In genomic region chr1:52562766-52563165, GRCh38 we compare ENCODE assay signal across 9 cellular contexts. TPM values are rescaled to one million over a fixed set of nuclear protein-coding genes. Genes with fewer than 3 reads are reported as not detected.
"Had no signal": no experiment of that assay in that cellular context is flagged by ENCODE, and none has a peak within 500 bp of the region (broad histone marks: within the 10 kb centered on the region; RNA-seq: fewer than 3 reads in every experiment).

No MANE protein-coding gene starts in this region.

- FAIRE-seq: HepG2 had no signal

- H3K4me1 ChIP-seq: HAP-1 had no signal

- DNase-seq: GOT3, H7, HFFc6, KG1 had no signal

- H3K4me3 ChIP-seq: HAP-1 had no signal

- H3K27ac ChIP-seq: HL-60 had no signal

- H3K36me3 ChIP-seq: HAP-1 had no signal

- H3K9me3 ChIP-seq: HAP-1 had no signal

- ATAC-seq: HCT116, HepG2 had no signal

RNA-seq across cellular contexts. Expression of gene GPX7, which starts 39.4 kb away (rescaled TPM):
- total RNA-seq: HT1080 had no signal
